ENCODE assay signal across 31 cellular contexts in genomic region chr4:79341893-79342653, GRCh38. TPM values are rescaled to one million over a fixed set of nuclear protein-coding genes. Genes with fewer than 3 reads are reported as not detected.
"Had no signal": no experiment of that assay in that cellular context is flagged by ENCODE, and none has a peak within 500 bp of the region (broad histone marks: within the 10 kb centered on the region; RNA-seq: fewer than 3 reads in every experiment).

No MANE protein-coding gene starts in this region.

- H3K4me3 ChIP-seq: stomach, suprapubic skin, testis, thoracic aorta, thyroid gland, tibial artery, tibial nerve, transverse colon, upper lobe of left lung, upper lobe of right lung, uterus, vagina had no signal

- H3K27me3 ChIP-seq: stomach, suprapubic skin, testis, thyroid gland, tibial artery, tibial nerve, transverse colon, upper lobe of left lung, upper lobe of right lung, uterus, vagina had no signal

- H3K27ac ChIP-seq: stomach, suprapubic skin, testis, thoracic aorta, thyroid gland, tibial artery, tibial nerve, transverse colon, upper lobe of left lung, upper lobe of right lung, uterus, vagina had no signal

- H3K9me3 ChIP-seq: testis, thyroid gland, vagina had no signal

- FAIRE-seq: urothelium cell line had no signal

- ATAC-seq: stimulated activated effector memory CD8-positive, alpha-beta T cell treated with anti-CD3 and anti-CD28 coated beads, Interleukin-12 subunit alpha, Interleukin-12 subunit beta, amount 100 ng/mL, for 72 hours; stimulated activated memory B cell treated with anti-CD40 and anti-IgM and Interleukin-4, amounts not matched to agents 10 μg/mL and 1 μg/mL and 100 μg/mL, for 72 hours; stimulated activated naive B cell treated with anti-CD40 and anti-IgM and Interleukin-4, amounts not matched to agents 10 μg/mL and 1 μg/mL and 100 μg/mL, for 72 hours; stimulated activated naive CD8-positive, alpha-beta T cell treated with anti-CD3 and anti-CD28 coated beads, Interleukin-15, amount 100 ng/mL, for 72 hours; stimulated activated naive CD8-positive, alpha-beta T cell treated with anti-CD3 and anti-CD28 coated beads, Interleukin-15, Interleukin-2, amounts not matched to agents 100 U/mL and 50 U/mL, for 24 hours; upper lobe of right lung had no signal

- H3K4me1 ChIP-seq: stomach, suprapubic skin, testis, thyroid gland, tibial nerve, transverse colon, upper lobe of left lung, upper lobe of right lung, uterus, vagina had no signal

- H3K36me3 ChIP-seq: stomach, suprapubic skin, thoracic aorta, thyroid gland, tibial artery, tibial nerve, transverse colon, upper lobe of left lung, upper lobe of right lung, uterus, vagina had no signal

- DNase-seq: stimulated activated CD4-positive, alpha-beta T cell treated with anti-CD3 and anti-CD28 coated beads, Interleukin-2, amount 100 ng/mL, for 48 hours; stimulated activated CD4-positive, alpha-beta T cell treated with anti-CD3 and anti-CD28 coated beads, Interleukin-4, amount 100 ng/mL, for 1 hour; stimulated activated CD4-positive, alpha-beta T cell treated with anti-CD3 and anti-CD28 coated beads, Interleukin-4, amount 100 ng/mL, for 24 hours; stimulated activated CD4-positive, alpha-beta T cell treated with anti-CD3 and anti-CD28 coated beads, Interleukin-4, amount 100 ng/mL, for 4 hours; stimulated activated CD8-positive, alpha-beta memory T cell treated with anti-CD3 and anti-CD28 coated beads, Interleukin-4, amount 100 ng/mL, for 48 hours; stimulated activated naive B cell treated with anti-CD40 and anti-IgM and Interleukin-4, amounts not matched to agents 10 μg/mL and 1 μg/mL and 100 μg/mL, for 72 hours; stimulated activated naive CD4-positive, alpha-beta T cell; stimulated activated naive CD4-positive, alpha-beta T cell treated with Interleukin-2 at 50 U/mL for 16 hours; stimulated activated naive CD8-positive, alpha-beta T cell treated with anti-CD3 and anti-CD28 coated beads, Interleukin-15, amount 100 ng/mL, for 72 hours; stimulated activated naive CD8-positive, alpha-beta T cell treated with anti-CD3 and anti-CD28 coated beads, Interleukin-15, Interleukin-2, amounts not matched to agents 100 U/mL and 50 U/mL, for 24 hours; stomach; substantia nigra; testis; thyroid gland; tibial artery; transverse colon; trophoblast cell; upper lobe of left lung; upper lobe of right lung; uterus had no signal

RNA-seq across cellular contexts. Expression of gene NAA11, which starts 16.2 kb away (rescaled TPM):
- total RNA-seq: stomach, subcutaneous adipose tissue, suprapubic skin, temporal lobe, thoracic aorta, thyroid gland, tibial nerve, transverse colon, upper lobe of left lung, upper lobe of right lung, ureter, urinary bladder, vagina had no signal
- polyA plus RNA-seq: stomach, urinary bladder had no signal
